ENCODE assay signal across 2 cellular contexts in the genomic region with DNA sequence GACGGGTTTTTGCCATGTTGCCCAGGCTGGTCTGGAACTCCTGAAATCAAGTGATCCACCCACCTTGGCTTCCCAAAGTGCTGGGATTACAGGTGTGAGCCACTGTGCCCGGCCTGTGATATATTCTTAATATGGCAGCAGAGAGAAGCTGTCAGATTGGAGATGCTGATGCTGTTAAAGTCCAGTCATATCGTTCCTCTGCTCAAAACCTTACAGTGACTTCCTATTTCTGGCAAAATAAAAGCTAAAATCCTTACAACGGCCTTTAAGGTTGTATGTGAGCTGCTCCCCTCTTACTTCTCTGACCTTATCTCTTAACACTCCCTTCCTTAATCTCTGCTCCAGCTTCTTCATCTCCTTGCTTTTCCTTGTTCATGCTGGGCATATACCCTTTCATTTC.
TF ChIP-seq lines count a peak whose summit lies in the region.

No MANE protein-coding gene starts in this region.

TF ChIP-seq in GM23338, 12 proteins besides CTCF, POLR2A, EP300 and RAD21:
- TF ChIP-seq STAT1 (IDR thresholded peaks at IDR 0.05; ENCODE audit: unreplicated experiment) = no peak
- TF ChIP-seq, protein P1, sequence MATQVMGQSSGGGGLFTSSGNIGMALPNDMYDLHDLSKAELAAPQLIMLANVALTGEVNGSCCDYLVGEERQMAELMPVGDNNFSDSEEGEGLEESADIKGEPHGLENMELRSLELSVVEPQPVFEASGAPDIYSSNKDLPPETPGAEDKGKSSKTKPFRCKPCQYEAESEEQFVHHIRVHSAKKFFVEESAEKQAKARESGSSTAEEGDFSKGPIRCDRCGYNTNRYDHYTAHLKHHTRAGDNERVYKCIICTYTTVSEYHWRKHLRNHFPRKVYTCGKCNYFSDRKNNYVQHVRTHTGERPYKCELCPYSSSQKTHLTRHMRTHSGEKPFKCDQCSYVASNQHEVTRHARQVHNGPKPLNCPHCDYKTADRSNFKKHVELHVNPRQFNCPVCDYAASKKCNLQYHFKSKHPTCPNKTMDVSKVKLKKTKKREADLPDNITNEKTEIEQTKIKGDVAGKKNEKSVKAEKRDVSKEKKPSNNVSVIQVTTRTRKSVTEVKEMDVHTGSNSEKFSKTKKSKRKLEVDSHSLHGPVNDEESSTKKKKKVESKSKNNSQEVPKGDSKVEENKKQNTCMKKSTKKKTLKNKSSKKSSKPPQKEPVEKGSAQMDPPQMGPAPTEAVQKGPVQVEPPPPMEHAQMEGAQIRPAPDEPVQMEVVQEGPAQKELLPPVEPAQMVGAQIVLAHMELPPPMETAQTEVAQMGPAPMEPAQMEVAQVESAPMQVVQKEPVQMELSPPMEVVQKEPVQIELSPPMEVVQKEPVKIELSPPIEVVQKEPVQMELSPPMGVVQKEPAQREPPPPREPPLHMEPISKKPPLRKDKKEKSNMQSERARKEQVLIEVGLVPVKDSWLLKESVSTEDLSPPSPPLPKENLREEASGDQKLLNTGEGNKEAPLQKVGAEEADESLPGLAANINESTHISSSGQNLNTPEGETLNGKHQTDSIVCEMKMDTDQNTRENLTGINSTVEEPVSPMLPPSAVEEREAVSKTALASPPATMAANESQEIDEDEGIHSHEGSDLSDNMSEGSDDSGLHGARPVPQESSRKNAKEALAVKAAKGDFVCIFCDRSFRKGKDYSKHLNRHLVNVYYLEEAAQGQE (IDR thresholded peaks at IDR 0.05; ENCODE audit: unreplicated experiment) = no peak
- TF ChIP-seq ZNF331 (CRISPR knock-in tag; IDR thresholded peaks at IDR 0.05; ENCODE audit: low read depth) = no peak
- TF ChIP-seq, protein P2, sequence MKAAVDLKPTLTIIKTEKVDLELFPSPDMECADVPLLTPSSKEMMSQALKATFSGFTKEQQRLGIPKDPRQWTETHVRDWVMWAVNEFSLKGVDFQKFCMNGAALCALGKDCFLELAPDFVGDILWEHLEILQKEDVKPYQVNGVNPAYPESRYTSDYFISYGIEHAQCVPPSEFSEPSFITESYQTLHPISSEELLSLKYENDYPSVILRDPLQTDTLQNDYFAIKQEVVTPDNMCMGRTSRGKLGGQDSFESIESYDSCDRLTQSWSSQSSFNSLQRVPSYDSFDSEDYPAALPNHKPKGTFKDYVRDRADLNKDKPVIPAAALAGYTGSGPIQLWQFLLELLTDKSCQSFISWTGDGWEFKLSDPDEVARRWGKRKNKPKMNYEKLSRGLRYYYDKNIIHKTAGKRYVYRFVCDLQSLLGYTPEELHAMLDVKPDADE (IDR thresholded peaks at IDR 0.05) = no peak
- TF ChIP-seq POLR2AphosphoS5 (IDR thresholded peaks at IDR 0.05; ENCODE audit: low read depth) = no peak
- no peak for TF ChIP-seq JUNB (IDR thresholded peaks at IDR 0.05; ENCODE audit: unreplicated experiment)
- TF ChIP-seq, protein P3, sequence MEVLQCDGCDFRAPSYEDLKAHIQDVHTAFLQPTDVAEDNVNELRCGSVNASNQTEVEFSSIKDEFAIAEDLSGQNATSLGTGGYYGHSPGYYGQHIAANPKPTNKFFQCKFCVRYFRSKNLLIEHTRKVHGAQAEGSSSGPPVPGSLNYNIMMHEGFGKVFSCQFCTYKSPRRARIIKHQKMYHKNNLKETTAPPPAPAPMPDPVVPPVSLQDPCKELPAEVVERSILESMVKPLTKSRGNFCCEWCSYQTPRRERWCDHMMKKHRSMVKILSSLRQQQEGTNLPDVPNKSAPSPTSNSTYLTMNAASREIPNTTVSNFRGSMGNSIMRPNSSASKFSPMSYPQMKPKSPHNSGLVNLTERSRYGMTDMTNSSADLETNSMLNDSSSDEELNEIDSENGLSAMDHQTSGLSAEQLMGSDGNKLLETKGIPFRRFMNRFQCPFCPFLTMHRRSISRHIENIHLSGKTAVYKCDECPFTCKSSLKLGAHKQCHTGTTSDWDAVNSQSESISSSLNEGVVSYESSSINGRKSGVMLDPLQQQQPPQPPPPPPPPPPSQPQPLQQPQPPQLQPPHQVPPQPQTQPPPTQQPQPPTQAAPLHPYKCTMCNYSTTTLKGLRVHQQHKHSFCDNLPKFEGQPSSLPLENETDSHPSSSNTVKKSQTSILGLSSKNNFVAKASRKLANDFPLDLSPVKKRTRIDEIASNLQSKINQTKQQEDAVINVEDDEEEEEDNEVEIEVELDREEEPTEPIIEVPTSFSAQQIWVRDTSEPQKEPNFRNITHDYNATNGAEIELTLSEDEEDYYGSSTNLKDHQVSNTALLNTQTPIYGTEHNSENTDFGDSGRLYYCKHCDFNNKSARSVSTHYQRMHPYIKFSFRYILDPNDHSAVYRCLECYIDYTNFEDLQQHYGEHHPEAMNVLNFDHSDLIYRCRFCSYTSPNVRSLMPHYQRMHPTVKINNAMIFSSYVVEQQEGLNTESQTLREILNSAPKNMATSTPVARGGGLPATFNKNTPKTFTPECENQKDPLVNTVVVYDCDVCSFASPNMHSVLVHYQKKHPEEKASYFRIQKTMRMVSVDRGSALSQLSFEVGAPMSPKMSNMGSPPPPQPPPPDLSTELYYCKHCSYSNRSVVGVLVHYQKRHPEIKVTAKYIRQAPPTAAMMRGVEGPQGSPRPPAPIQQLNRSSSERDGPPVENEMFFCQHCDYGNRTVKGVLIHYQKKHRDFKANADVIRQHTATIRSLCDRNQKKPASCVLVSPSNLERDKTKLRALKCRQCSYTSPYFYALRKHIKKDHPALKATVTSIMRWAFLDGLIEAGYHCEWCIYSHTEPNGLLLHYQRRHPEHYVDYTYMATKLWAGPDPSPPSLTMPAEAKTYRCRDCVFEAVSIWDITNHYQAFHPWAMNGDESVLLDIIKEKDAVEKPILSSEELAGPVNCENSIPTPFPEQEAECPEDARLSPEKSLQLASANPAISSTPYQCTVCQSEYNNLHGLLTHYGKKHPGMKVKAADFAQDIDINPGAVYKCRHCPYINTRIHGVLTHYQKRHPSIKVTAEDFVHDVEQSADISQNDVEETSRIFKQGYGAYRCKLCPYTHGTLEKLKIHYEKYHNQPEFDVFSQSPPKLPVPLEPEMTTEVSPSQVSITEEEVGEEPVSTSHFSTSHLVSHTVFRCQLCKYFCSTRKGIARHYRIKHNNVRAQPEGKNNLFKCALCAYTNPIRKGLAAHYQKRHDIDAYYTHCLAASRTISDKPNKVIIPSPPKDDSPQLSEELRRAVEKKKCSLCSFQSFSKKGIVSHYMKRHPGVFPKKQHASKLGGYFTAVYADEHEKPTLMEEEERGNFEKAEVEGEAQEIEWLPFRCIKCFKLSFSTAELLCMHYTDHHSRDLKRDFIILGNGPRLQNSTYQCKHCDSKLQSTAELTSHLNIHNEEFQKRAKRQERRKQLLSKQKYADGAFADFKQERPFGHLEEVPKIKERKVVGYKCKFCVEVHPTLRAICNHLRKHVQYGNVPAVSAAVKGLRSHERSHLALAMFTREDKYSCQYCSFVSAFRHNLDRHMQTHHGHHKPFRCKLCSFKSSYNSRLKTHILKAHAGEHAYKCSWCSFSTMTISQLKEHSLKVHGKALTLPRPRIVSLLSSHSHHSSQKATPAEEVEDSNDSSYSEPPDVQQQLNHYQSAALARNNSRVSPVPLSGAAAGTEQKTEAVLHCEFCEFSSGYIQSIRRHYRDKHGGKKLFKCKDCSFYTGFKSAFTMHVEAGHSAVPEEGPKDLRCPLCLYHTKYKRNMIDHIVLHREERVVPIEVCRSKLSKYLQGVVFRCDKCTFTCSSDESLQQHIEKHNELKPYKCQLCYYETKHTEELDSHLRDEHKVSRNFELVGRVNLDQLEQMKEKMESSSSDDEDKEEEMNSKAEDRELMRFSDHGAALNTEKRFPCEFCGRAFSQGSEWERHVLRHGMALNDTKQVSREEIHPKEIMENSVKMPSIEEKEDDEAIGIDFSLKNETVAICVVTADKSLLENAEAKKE (CRISPR knock-in tag; IDR thresholded peaks at IDR 0.05) = no peak
- no peak for TF ChIP-seq ZNF114 (CRISPR knock-in tag; IDR thresholded peaks at IDR 0.05)

TF ChIP-seq in GM12878, 131 proteins besides CTCF, POLR2A, EP300 and RAD21:
- TF ChIP-seq MXI1 (IDR thresholded peaks at IDR 0.05; ENCODE audit: low read depth, low read length) (no peak), ZNF274 (IDR thresholded peaks at IDR 0.05; ENCODE audit: insufficient read depth, insufficient read length) (no peak), ZNF384 (IDR thresholded peaks at IDR 0.05; ENCODE audit: borderline replicate concordance, low read depth, low read length) (no peak), MEF2B (IDR thresholded peaks at IDR 0.05; ENCODE audit: partially characterized antibody, poor library complexity, severe bottlenecking) (no peak), SPI1 (IDR thresholded peaks at IDR 0.05; ENCODE audit: borderline replicate concordance, insufficient read depth, low read depth, low read length) (0 out of 2 replicates have a peak, but pooled peaks have one; percentile 24), GATAD2B (conservative IDR thresholded peaks at IDR 0.05; ENCODE audit: low read depth) (no peak), POU2F2 (IDR thresholded peaks at IDR 0.05; ENCODE audit: borderline replicate concordance, low read depth, low read length) (no peak), JUNB (IDR thresholded peaks at IDR 0.05) (0 out of 2 replicates have a peak, but pooled peaks have one; percentile 6), EZH2 (IDR thresholded peaks at IDR 0.05; ENCODE audit: borderline replicate concordance, control insufficient read depth, low read depth, low read length) (no peak), ZNF24 (IDR thresholded peaks at IDR 0.05) (no peak), MYC (IDR thresholded peaks at IDR 0.05; ENCODE audit: insufficient read depth, insufficient read length, insufficient replicate concordance, low read length, severe bottlenecking) (no peak), CEBPB (IDR thresholded peaks at IDR 0.05; ENCODE audit: borderline replicate concordance in 1 of 2, low read depth in 2 of 2, low read length in 2 of 2) (no peak)
